Comparison of ENCODE assay signal across 8 cellular contexts in the genomic region with DNA sequence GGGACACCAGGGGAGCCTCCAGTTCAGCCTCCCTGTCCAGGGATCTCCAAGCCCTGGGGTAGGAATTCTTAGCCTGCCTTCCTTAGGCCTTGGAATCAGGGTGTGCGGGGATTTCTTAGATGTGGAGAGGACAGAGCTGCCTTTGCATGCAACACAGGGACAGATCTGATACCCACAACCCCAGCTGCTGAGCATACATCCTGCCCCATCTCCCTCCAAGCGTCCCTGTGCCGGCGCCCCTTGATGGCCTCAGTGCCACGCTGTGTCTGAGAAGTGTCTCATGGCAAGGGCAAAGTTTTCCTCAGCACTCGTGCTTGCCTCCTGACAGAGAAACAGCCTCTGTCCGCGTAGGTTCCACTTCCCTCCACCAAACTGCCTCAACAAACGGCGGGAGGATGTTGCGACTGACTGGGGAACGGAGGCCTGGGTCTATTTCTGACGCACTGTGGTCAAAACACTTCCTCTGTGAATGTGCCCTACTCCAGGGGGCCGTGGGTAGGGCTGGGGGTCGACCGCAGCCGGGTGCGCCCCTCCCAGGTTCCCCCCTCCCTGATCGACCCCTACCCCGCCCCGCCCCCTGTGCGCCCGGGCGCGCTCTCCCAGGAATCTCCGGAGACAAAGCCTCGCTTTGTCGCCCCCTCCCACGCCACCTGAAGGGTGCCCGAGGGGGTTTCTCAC. TPM values are rescaled to one million over a fixed set of nuclear protein-coding genes. Genes with fewer than 3 reads are reported as not detected.
A peak's percentile ranks its signal among the peaks of the same experiment; 100 is the strongest.
DNase-seq lines count a peak whose midpoint lies in the region; ATAC-seq, FAIRE-seq and TF ChIP-seq lines count a peak whose summit lies in the region.

No MANE protein-coding gene starts in this region.

- H3K4me1 Mint-ChIP-seq in T-helper 17 cell (peaks cover 45% of the 10 kb centered on the region), astrocyte (ENCODE audit: low read depth, unreplicated experiment) (peaks cover 6% of the 10 kb centered on the region)

- peaks cover 23% of the 10 kb centered on the region for H3K79me2 ChIP-seq in astrocyte (ENCODE audit: insufficient read depth, low read length)

- H3K36me3 ChIP-seq in astrocyte (ENCODE audit: insufficient read depth, low read length) = peaks cover 4% of the 10 kb centered on the region

- no peak for FAIRE-seq in astrocyte (lab: Jason Lieb, UNC)

- peaks cover 27% of the 10 kb centered on the region for H4K20me1 ChIP-seq in astrocyte (ENCODE audit: insufficient read depth, low read length)

- peak overlapping the region; percentile 95 for H3K4me2 ChIP-seq in astrocyte (ENCODE audit: low read length)

- no peaks in the 10 kb centered on the region for H3K27me3 ChIP-seq in astrocyte (ENCODE audit: insufficient read depth, low read length)

- peak overlapping the region; percentile 93 for H3K27ac Mint-ChIP-seq in T-helper 17 cell
- H3K27ac Mint-ChIP-seq in astrocyte (ENCODE audit: unreplicated experiment) = no peak overlapping the region

- H3K4me1 ChIP-seq in astrocyte (ENCODE audit: insufficient read depth, low read length) = peaks cover 16% of the 10 kb centered on the region

- peak overlapping the region; percentile 89 for H2AFZ ChIP-seq in astrocyte (ENCODE audit: low read depth, low read length)

- H3K9me3 Mint-ChIP-seq in astrocyte (ENCODE audit: unreplicated experiment) = no peaks in the 10 kb centered on the region

- peak overlapping the region; percentile 88 for H3K9ac ChIP-seq in astrocyte (ENCODE audit: low read length)

- ATAC-seq in HG03442 (IDR thresholded peaks at IDR 0.05; ENCODE audit: unreplicated experiment) (peak; percentile 28), T-helper 17 cell (peak; percentile 69)

- peak overlapping the region; percentile 59 for H3K27ac ChIP-seq in astrocyte (ENCODE audit: low read depth, low read length)

- no peaks in the 10 kb centered on the region for H3K36me3 Mint-ChIP-seq in T-helper 17 cell (ENCODE audit: low read depth)
- peaks cover 13% of the 10 kb centered on the region for H3K36me3 Mint-ChIP-seq in astrocyte (ENCODE audit: low read depth, unreplicated experiment)

- H3K4me3 Mint-ChIP-seq in T-helper 17 cell (peak overlapping the region; percentile 99), astrocyte (ENCODE audit: unreplicated experiment) (peak overlapping the region; percentile 95)

- TF ChIP-seq CTCF in astrocyte (IDR thresholded peaks at IDR 0.05; ENCODE audit: insufficient read depth, low read depth, low read length) = no peak

- H3K27me3 Mint-ChIP-seq in T-helper 17 cell (no peaks in the 10 kb centered on the region), astrocyte (ENCODE audit: low read depth, unreplicated experiment) (no peaks in the 10 kb centered on the region)

- peak overlapping the region; percentile 93 for H3K4me3 ChIP-seq in astrocyte (ENCODE audit: insufficient read depth, low read depth, low read length)

- H3K9me3 ChIP-seq in T-helper 17 cell (ENCODE audit: control insufficient read depth, low read length, poor library complexity, severe bottlenecking) (no peaks in the 10 kb centered on the region), astrocyte (ENCODE audit: insufficient read depth, low read depth, low read length) (no peaks in the 10 kb centered on the region)

- peak; percentile 17 for DNase-seq in AG08395 (ENCODE audit: low spot score)
- DNase-seq in GM19238 (ENCODE audit: insufficient read length, low spot score) = peak; percentile 51
- peak; percentile 52 to 72 (median 56) for DNase-seq in T-helper 17 cell
- no peak for DNase-seq in astrocyte (ENCODE audit: low read depth)
- DNase-seq in iris pigment epithelial cell (ENCODE audit: low read depth) = peak; percentile 31
- DNase-seq in stimulated activated CD4-positive, alpha-beta T cell treated with anti-CD3 and anti-CD28 coated beads, Interleukin-2, amount 100 ng/mL, for 4 hours (ENCODE audit: low read depth) = peak; percentile 41
- DNase-seq in NCI-H446 treated with DMSO at 0.1 percent for 48 hours (lab: John Stamatoyannopoulos, UW) = no peak

RNA-seq across cellular contexts. Expression of a gene that starts 0.9 kb away (rescaled TPM):
- total RNA-seq in T-helper 17 cell (100 to 1,000 TPM; 136 TPM), astrocyte (48.0 and 57.2 TPM in 2 replicates)

RNA-seq across cellular contexts. Expression of a gene that starts 14.1 kb away (rescaled TPM):
- total RNA-seq in T-helper 17 cell = 10 to 100 TPM; 22.9 to 49.5 TPM
- 4.9 and 6.2 TPM in 2 replicates for total RNA-seq in astrocyte

RNA-seq across cellular contexts. Expression of a gene that starts 14.2 kb away (rescaled TPM):
- total RNA-seq in T-helper 17 cell (1 to 10 TPM in 1 of 2 donors, under 1 TPM in 1; 0.83 to 1.6 TPM), astrocyte (1.6 and 1.7 TPM in 2 replicates)

RNA-seq across cellular contexts. Expression of a gene that starts 28.4 kb away (rescaled TPM):
- 10 to 100 TPM; 14.3 to 15.3 TPM for total RNA-seq in T-helper 17 cell
- 8.4 and 9.3 TPM in 2 replicates for total RNA-seq in astrocyte

Comparison
In these comparisons a context has a peak if more than half of its experiments do, and no peak if none do; other contexts are left out.
1. DNase-seq: peak in AG08395 (single experiment), GM19238 (single experiment), T-helper 17 cell (3 of 3), iris pigment epithelial cell (single experiment) and stimulated activated CD4-positive, alpha-beta T cell treated with anti-CD3 and anti-CD28 coated beads, Interleukin-2, amount 100 ng/mL, for 4 hours (single experiment); none in astrocyte (single experiment) and NCI-H446 treated with DMSO at 0.1 percent for 48 hours (single experiment).